ENCODE assay signal across 22 cellular contexts in genomic region chr6:75850026-75850385, GRCh38.
DNase-seq lines count a peak whose midpoint lies in the region; ATAC-seq, FAIRE-seq and TF ChIP-seq lines count a peak whose summit lies in the region.
"Had no signal": no experiment of that assay in that cellular context is flagged by ENCODE, and none has a peak within 500 bp of the region (broad histone marks: within the 10 kb centered on the region; RNA-seq: fewer than 3 reads in every experiment).

No MANE protein-coding gene starts in this region.

- peak overlapping the region; percentile 58 for H3K4me2 ChIP-seq in A549
- peak overlapping the region; percentile 81 for H3K4me2 ChIP-seq in endothelial cell of umbilical vein (ENCODE audit: insufficient read depth, low read length)
- H3K4me2 ChIP-seq in osteoblast (ENCODE audit: insufficient read depth, low read length), result peak overlapping the region; percentile 23

- peak overlapping the region in 1 of 2 experiments; percentile 8; a peak in 1 of 6 replicates for H3K27ac ChIP-seq in A549
- H3K27ac ChIP-seq in endothelial cell of umbilical vein (ENCODE audit: insufficient read depth, low read depth, low read length), result peak overlapping the region; percentile 40
- no peak overlapping the region for H3K27ac ChIP-seq in osteoblast (ENCODE audit: low read depth, low read length)
- no peak overlapping the region for H3K27ac ChIP-seq in tibial nerve
- H3K27ac ChIP-seq: cardiac muscle cell, esophagus squamous epithelium, parathyroid adenoma, sigmoid colon had no signal

- no peaks in the 10 kb centered on the region for H3K4me1 Mint-ChIP-seq in T-cell
- H3K4me1 Mint-ChIP-seq: activated CD4-positive, alpha-beta T cell treated with anti-CD3 and anti-CD28 coated beads, Interleukin-2, amount 10 ng/mL, durations not matched to agents 24 days and 14 days; activated naive CD8-positive, alpha-beta T cell treated with anti-CD3 and anti-CD28 coated beads, Interleukin-2, amount 50 U/mL, for 24 hours had no signal

- TF ChIP-seq RAD21 in A549 (conservative IDR thresholded peaks at IDR 0.05 in 1 of 2, IDR thresholded peaks at IDR 0.05 in 1 of 2), result no peak

- H3K9me3 Mint-ChIP-seq in T-cell, result no peaks in the 10 kb centered on the region
- H3K9me3 Mint-ChIP-seq: activated CD4-positive, alpha-beta T cell treated with anti-CD3 and anti-CD28 coated beads, Interleukin-2, amount 10 ng/mL, durations not matched to agents 24 days and 14 days; activated naive CD8-positive, alpha-beta T cell treated with anti-CD3 and anti-CD28 coated beads, Interleukin-2, amount 50 U/mL, for 24 hours; activated T-helper 2 cell treated with anti-CD3 and anti-CD28 coated beads, Interferon-gamma antibody, Interleukin-2, Interleukin-4, amounts not matched to agents 10 μg/mL and 5 μg/mL and 100 μg/mL, durations not matched to agents 14 hours and 24 hours and 36 hours had no signal

- H3K27ac Mint-ChIP-seq in T-cell, result no peak overlapping the region
- H3K27ac Mint-ChIP-seq: activated CD4-positive, alpha-beta T cell treated with anti-CD3 and anti-CD28 coated beads, Interleukin-2, amount 10 ng/mL, durations not matched to agents 24 days and 14 days; activated naive CD8-positive, alpha-beta T cell treated with anti-CD3 and anti-CD28 coated beads, Interleukin-2, amount 50 U/mL, for 24 hours; activated T-helper 2 cell treated with anti-CD3 and anti-CD28 coated beads, Interferon-gamma antibody, Interleukin-2, Interleukin-4, amounts not matched to agents 10 μg/mL and 5 μg/mL and 100 μg/mL, durations not matched to agents 14 hours and 24 hours and 36 hours had no signal

- no peaks in the 10 kb centered on the region for H3K9me1 ChIP-seq in endothelial cell of umbilical vein (replicated peaks; ENCODE audit: control insufficient read depth, extremely low read depth, insufficient read depth, low read length)

- dilution Hi-C loops in endothelial cell of umbilical vein (cut with MboI; ENCODE audit: extremely low pct_ligation_motif_present, low sequenced_read_pairs), result no loop called here

- TF ChIP-seq EP300 in A549 (IDR thresholded peaks at IDR 0.05) (no peak), tibial nerve (IDR thresholded peaks at IDR 0.05) (no peak)

- H3K4me3 Mint-ChIP-seq in T-cell, result no peak overlapping the region
- H3K4me3 Mint-ChIP-seq: activated CD4-positive, alpha-beta T cell treated with anti-CD3 and anti-CD28 coated beads, Interleukin-2, amount 10 ng/mL, durations not matched to agents 24 days and 14 days; activated naive CD8-positive, alpha-beta T cell treated with anti-CD3 and anti-CD28 coated beads, Interleukin-2, amount 50 U/mL, for 24 hours had no signal

- ATAC-seq in A549 (no peak), T-cell (replicated peaks in 1 of 4) (no peak)
- ATAC-seq: activated naive CD8-positive, alpha-beta T cell treated with anti-CD3 and anti-CD28 coated beads, Interleukin-2, amount 50 U/mL, for 24 hours; stimulated activated naive CD8-positive, alpha-beta T cell treated with anti-CD3 and anti-CD28 coated beads, Interleukin-15, Interleukin-2, amounts not matched to agents 100 U/mL and 50 U/mL, for 24 hours; upper lobe of right lung had no signal

- H3K27me3 Mint-ChIP-seq in T-cell, result peaks cover 3 to 13% of the 10 kb centered on the region in 2 donors

- no peaks in the 10 kb centered on the region for H3K9me3 ChIP-seq in A549
- H3K9me3 ChIP-seq in endothelial cell of umbilical vein (replicated peaks; ENCODE audit: control insufficient read depth, insufficient read depth, low read length), result no peaks in the 10 kb centered on the region
- H3K9me3 ChIP-seq in osteoblast (ENCODE audit: low read depth, low read length), result no peaks in the 10 kb centered on the region
- H3K9me3 ChIP-seq in tibial nerve, result no peaks in the 10 kb centered on the region
- H3K9me3 ChIP-seq: esophagus squamous epithelium, sigmoid colon, upper lobe of right lung had no signal

- H3K36me3 Mint-ChIP-seq in T-cell, result no peaks in the 10 kb centered on the region

- FAIRE-seq in A549 (lab: Jason Lieb, UNC) (no peak), endothelial cell of umbilical vein (lab: Jason Lieb, UNC) (no peak)

- BruUV-seq in endothelial cell of umbilical vein (replicated peaks; lab: Mats Ljungman, UMichigan), result no TSS peak

- TF ChIP-seq POLR2A in A549 (IDR thresholded peaks at IDR 0.05; ENCODE audit: low read length) (no peak), endothelial cell of umbilical vein (IDR thresholded peaks at IDR 0.05; ENCODE audit: low read depth, low read length) (no peak), tibial nerve (IDR thresholded peaks at IDR 0.05) (no peak)

- TF ChIP-seq CTCF in A549 (IDR thresholded peaks at IDR 0.05), result no peak
- TF ChIP-seq CTCF in LNCaP clone FGC (IDR thresholded peaks at IDR 0.05; ENCODE audit: control insufficient read depth, extremely low read depth, insufficient read depth), result no peak
- TF ChIP-seq CTCF in endothelial cell of umbilical vein (IDR thresholded peaks at IDR 0.05; ENCODE audit: extremely low read depth in 1 of 2, insufficient read depth in 1 of 2, low read depth in 1 of 2, low read length in 2 of 2), result no peak
- TF ChIP-seq CTCF in osteoblast (IDR thresholded peaks at IDR 0.05; ENCODE audit: extremely low read depth, low read depth, low read length), result no peak
- TF ChIP-seq CTCF in tibial nerve (IDR thresholded peaks at IDR 0.05), result no peak

- H3K4me3 ChIP-seq in A549, result no peak overlapping the region
- peak overlapping the region; percentile 34 for H3K4me3 ChIP-seq in LNCaP clone FGC (ENCODE audit: low read depth, low read length)
- H3K4me3 ChIP-seq in endothelial cell of umbilical vein (replicated peaks in 1 of 3; ENCODE audit: insufficient read depth in 1 of 3, low read depth in 1 of 3, low read length in 3 of 3), result peak overlapping the region in 1 of 3 experiments; percentile 33
- H3K4me3 ChIP-seq in osteoblast (ENCODE audit: insufficient read depth, low read length), result no peak overlapping the region
- H3K4me3 ChIP-seq in tibial nerve, result no peak overlapping the region
- H3K4me3 ChIP-seq: cardiac muscle cell, esophagus squamous epithelium, sigmoid colon, upper lobe of right lung had no signal

- POLR2A ChIA-PET in A549 (lab: Yijun Ruan, JAX) (interaction anchor here (0.6 kb wide), 1 partner anchor 29 kb away, joined by 3 read pairs; no protein-coding TSS in a partner anchor), endothelial cell of umbilical vein (lab: Charles Lee) (no interaction called here), T-cell (lab: Charles Lee) (no interaction called here)

- intact Hi-C loops in endothelial cell of umbilical vein (cut with micrococcal nuclease), result loop anchor here (2.0 kb wide), 1 partner anchor 101 kb away; the partner anchor contains the start of gene MYO6

- 44% methylated on average over 3 of the region's 3 CpGs for WGBS in A549 (ENCODE audit: missing lambda C conversion rate)
- WGBS in tibial nerve, 2 donors, result 76 to 80% methylated on average over 3 of the region's 3 CpGs

- H4K20me1 ChIP-seq in endothelial cell of umbilical vein (replicated peaks; ENCODE audit: control insufficient read depth, extremely low read depth, insufficient read depth, low read length), result no peaks in the 10 kb centered on the region
- no peaks in the 10 kb centered on the region for H4K20me1 ChIP-seq in osteoblast (ENCODE audit: insufficient read depth, low read length)

- H3K4me1 ChIP-seq in A549 (peaks cover 23% of the 10 kb centered on the region), endothelial cell of umbilical vein (ENCODE audit: control insufficient read depth, extremely low read depth, insufficient read depth, low read length) (peaks cover 47% of the 10 kb centered on the region), osteoblast (ENCODE audit: insufficient read depth, low read length) (peaks cover 10% of the 10 kb centered on the region), tibial nerve (peaks cover 0 to 5% (median 0%) of the 10 kb centered on the region in 4 donors)

- H3K79me2 ChIP-seq in endothelial cell of umbilical vein (ENCODE audit: control insufficient read depth, insufficient read depth, low read length), result no peaks in the 10 kb centered on the region
- H3K79me2 ChIP-seq in osteoblast (ENCODE audit: insufficient read depth, low read length), result no peaks in the 10 kb centered on the region
- H3K79me2 ChIP-seq: parathyroid adenoma had no signal

- H2AFZ ChIP-seq in endothelial cell of umbilical vein (ENCODE audit: low read depth, low read length) (peak overlapping the region; percentile 2), osteoblast (ENCODE audit: low read length) (no peak overlapping the region)
- H2AFZ ChIP-seq: parathyroid adenoma had no signal

- H3K27me3 ChIP-seq in endothelial cell of umbilical vein (ENCODE audit: control insufficient read depth in 2 of 2, insufficient read depth in 2 of 2, low read length in 2 of 2), result no peaks in the 10 kb centered on the region
- no peaks in the 10 kb centered on the region for H3K27me3 ChIP-seq in osteoblast (ENCODE audit: insufficient read depth, low read length)
- H3K27me3 ChIP-seq in tibial nerve, result no peaks in the 10 kb centered on the region
- H3K27me3 ChIP-seq: cardiac muscle cell, esophagus squamous epithelium, sigmoid colon, upper lobe of right lung had no signal

- H3K36me3 ChIP-seq in endothelial cell of umbilical vein (ENCODE audit: control insufficient read depth in 2 of 2, extremely low read depth in 1 of 2, insufficient read depth in 2 of 2, low read length in 2 of 2) (no peaks in the 10 kb centered on the region), osteoblast (ENCODE audit: insufficient read depth, low read length) (no peaks in the 10 kb centered on the region), tibial nerve (no peaks in the 10 kb centered on the region)
- H3K36me3 ChIP-seq: cardiac muscle cell, esophagus squamous epithelium, sigmoid colon, upper lobe of right lung had no signal

- no peak overlapping the region for H3K9ac ChIP-seq in endothelial cell of umbilical vein (replicated peaks; ENCODE audit: extremely low read depth, insufficient read depth, low read length)
- H3K9ac ChIP-seq: parathyroid adenoma had no signal

- CTCF ChIA-PET in A549 (lab: Yijun Ruan, JAX), result interaction anchor here (0.6 to 1.6 kb wide), 3 partner anchors 9 to 1312 kb away, joined by 3 to 4 read pairs (median 3); no protein-coding TSS in a partner anchor
- CTCF ChIA-PET in endothelial cell of umbilical vein (lab: Charles Lee), result interaction anchor here (2.0 to 2.3 kb wide), 2 partner anchors 9 to 44 kb away, joined by 5 to 10 read pairs; no protein-coding TSS in a partner anchor
- CTCF ChIA-PET in T-cell (lab: Charles Lee), result no interaction called here

- DNase-seq in A549 (ENCODE audit: low read depth in 1 of 2, low spot score in 1 of 2), result no peak
- no peak for DNase-seq in LNCaP clone FGC (ENCODE audit: low read depth)
- peak; percentile 52 for DNase-seq in endothelial cell of umbilical vein (ENCODE audit: low read depth, low spot score)
- DNase-seq in osteoblast (ENCODE audit: insufficient read length, low spot score, missing footprints), result no peak
- no peak for DNase-seq in tibial nerve (ENCODE audit: low spot score in 2 of 2)
- no peak for DNase-seq in GF-D8 (lab: John Stamatoyannopoulos, UW)
- DNase-seq in HuH-7.5 (ENCODE audit: low spot score), result no peak
- no peak for DNase-seq in T-cell
- DNase-seq: activated CD4-positive, alpha-beta T cell treated with anti-CD3 and anti-CD28 coated beads, Interleukin-2, amount 10 ng/mL, durations not matched to agents 24 days and 14 days; activated naive CD8-positive, alpha-beta T cell treated with anti-CD3 and anti-CD28 coated beads, Interleukin-2, amount 50 U/mL, for 24 hours; DMS79; esophagus squamous epithelium; head of caudate nucleus; KBM-7; NCI-H2081 treated with DMSO at 0.1 percent for 48 hours; NCI-H510A treated with DMSO at 0.1 percent for 48 hours; sigmoid colon; stimulated activated naive CD8-positive, alpha-beta T cell treated with anti-CD3 and anti-CD28 coated beads, Interleukin-15, Interleukin-2, amounts not matched to agents 100 U/mL and 50 U/mL, for 24 hours; upper lobe of right lung had no signal

Comparison
In these comparisons a context has a peak if more than half of its experiments do, and no peak if none do; other contexts are left out.
1. H3K4me2 ChIP-seq: peak in every context shown above with its lines; median percentile 81 in endothelial cell of umbilical vein; 58 in A549; 23 in osteoblast.
2. CTCF ChIA-PET loops: an anchor here in A549 (0.6 to 1.6 kb wide) and endothelial cell of umbilical vein (2.0 to 2.3 kb wide); none called in T-cell.